In the genomic region with DNA sequence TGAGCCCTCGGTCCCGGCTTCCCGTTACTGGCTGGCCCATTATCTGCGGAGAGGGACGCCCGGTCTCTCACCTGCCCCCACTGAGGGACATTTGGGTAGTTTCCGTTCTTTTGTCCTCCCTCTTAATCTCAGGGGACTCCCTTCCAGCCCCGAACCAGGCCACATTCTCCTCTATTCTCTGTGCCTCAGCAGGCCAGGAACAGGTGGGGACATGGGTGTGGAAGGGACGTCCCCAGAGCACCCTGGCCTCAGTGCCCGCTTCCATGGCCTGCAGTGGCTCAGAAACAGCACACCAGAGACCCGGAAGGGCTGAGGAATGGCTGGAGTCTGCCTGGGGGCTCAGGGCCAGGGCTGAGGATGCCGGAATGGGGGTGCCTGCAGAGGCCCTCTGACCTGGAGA, we compare ENCODE assay signal across 19 cellular contexts. TPM values are rescaled to one million over a fixed set of nuclear protein-coding genes. Genes with fewer than 3 reads are reported as not detected.
A peak's percentile ranks its signal among the peaks of the same experiment; 100 is the strongest.
DNase-seq lines count a peak whose midpoint lies in the region; ATAC-seq, FAIRE-seq and TF ChIP-seq lines count a peak whose summit lies in the region.
"Had no signal": no experiment of that assay in that cellular context is flagged by ENCODE, and none has a peak within 500 bp of the region (broad histone marks: within the 10 kb centered on the region; RNA-seq: fewer than 3 reads in every experiment).

No MANE protein-coding gene starts in this region.

- H3K36me3 ChIP-seq in IMR-90 (ENCODE audit: control insufficient read depth, insufficient read depth, low read length) (no peaks in the 10 kb centered on the region), H1 (ENCODE audit: control insufficient read depth in 2 of 4, insufficient read depth in 4 of 4, low read length in 3 of 4) (no peaks in the 10 kb centered on the region), neuronal stem cell (replicated peaks in 1 of 2; ENCODE audit: control insufficient read depth in 2 of 2, insufficient read depth in 2 of 2, low read length in 2 of 2) (no peaks in the 10 kb centered on the region)
- H3K36me3 ChIP-seq: BE2C had no signal

- no CpG with 5 or more reads among the region's 12 CpGs for WGBS in IMR-90 (ENCODE audit: extremely low coverage in 2 of 2, insufficient read length in 1 of 2), 2 experiments
- WGBS in H1 (ENCODE audit: extremely low coverage in 1 of 2, insufficient coverage in 1 of 2, insufficient read length in 1 of 2, insufficient replicate concordance in 2 of 2, low coverage in 1 of 2, low lambda C conversion rate in 2 of 2, missing lambda C conversion rate in 1 of 2), 2 experiments, result 82% methylated on average over 11 of the region's 12 CpGs; no CpG with 5 or more reads in 1 of the 2 experiments
- no CpG with 5 or more reads among the region's 12 CpGs for WGBS in neuronal stem cell (ENCODE audit: extremely low coverage in 2 of 2, insufficient read length in 2 of 2, insufficient replicate concordance in 1 of 2), 2 donors

- no peak overlapping the region for H3K27ac ChIP-seq in IMR-90 (ENCODE audit: insufficient read depth, low read length)
- no peak overlapping the region for H3K27ac ChIP-seq in H1 (ENCODE audit: low read depth, low read length)
- H3K27ac ChIP-seq in neuronal stem cell (replicated peaks; ENCODE audit: low read length), result no peak overlapping the region
- no peak overlapping the region for H3K27ac ChIP-seq in substantia nigra (ENCODE audit: low read depth, low read length, poor library complexity, severe bottlenecking)
- H3K27ac ChIP-seq: A549 had no signal

- TF ChIP-seq POLR2A in IMR-90 (IDR thresholded peaks at IDR 0.05; ENCODE audit: low read depth, low read length), result no peak
- TF ChIP-seq POLR2A in H1 (IDR thresholded peaks at IDR 0.05; ENCODE audit: control extremely low read depth in 1 of 2, low read depth in 2 of 2, low read length in 2 of 2), result no peak

- no peaks in the 10 kb centered on the region for H4K20me1 ChIP-seq in IMR-90 (ENCODE audit: insufficient read depth, low read length)
- no peaks in the 10 kb centered on the region for H4K20me1 ChIP-seq in H1 (replicated peaks in 1 of 2; ENCODE audit: control insufficient read depth in 1 of 2, insufficient read depth in 2 of 2, low read length in 2 of 2)

- H2BK12ac ChIP-seq in H1 (ENCODE audit: low read depth, low read length) (0 out of 2 replicates have a peak overlapping the region, but pooled peaks have one; percentile 17), neuronal stem cell (ENCODE audit: low read length) (peak overlapping the region; percentile 77)

- in situ Hi-C loops in IMR-90 (cut with MboI; ENCODE audit: low sequenced_read_pairs), result no loop called here

- TF ChIP-seq CTCF in IMR-90 (conservative IDR thresholded peaks at IDR 0.05; ENCODE audit: low read depth, low read length) (no peak), H1 (IDR thresholded peaks at IDR 0.05; ENCODE audit: control extremely low read depth in 1 of 3, insufficient read depth in 1 of 3, low read depth in 1 of 3, low read length in 3 of 3) (no peak)

- H3K56ac ChIP-seq in IMR-90 (ENCODE audit: extremely low read depth, insufficient read depth, low read length) (no peak overlapping the region), H1 (replicated peaks; ENCODE audit: insufficient read length, low read depth, low read length) (no peak overlapping the region)

- no peaks in the 10 kb centered on the region for H3K9me1 ChIP-seq in IMR-90 (ENCODE audit: insufficient read depth, low read length)

- H2BK15ac ChIP-seq in IMR-90 (ENCODE audit: low read depth, low read length) (no peak overlapping the region), H1 (ENCODE audit: low read length) (no peak overlapping the region), neuronal stem cell (ENCODE audit: low read length) (no peak overlapping the region)

- no peak overlapping the region for H3K18ac ChIP-seq in IMR-90 (ENCODE audit: low read depth, low read length)
- no peak overlapping the region for H3K18ac ChIP-seq in H1 (ENCODE audit: extremely low read depth, low read length)
- H3K18ac ChIP-seq in neuronal stem cell (ENCODE audit: low read length), result peak overlapping the region; percentile 94

- peaks cover 12% of the 10 kb centered on the region; the same call in 1 of the 2 replicates for H3K27me3 ChIP-seq in IMR-90 (ENCODE audit: control insufficient read depth, insufficient read depth, low read length)
- H3K27me3 ChIP-seq in H1 (replicated peaks in 1 of 4; ENCODE audit: control insufficient read depth in 3 of 4, extremely low read depth in 1 of 4, insufficient read depth in 3 of 4, low read length in 3 of 4), result no peaks in the 10 kb centered on the region
- H3K27me3 ChIP-seq in neuronal stem cell (ENCODE audit: control insufficient read depth in 3 of 3, insufficient read depth in 3 of 3, low read depth in 1 of 3, low read length in 3 of 3), result peaks cover 0 to 4% (median 0%) of the 10 kb centered on the region in 3 experiments
- H3K27me3 ChIP-seq: BE2C had no signal

- DNase-seq in IMR-90, result no peak
- no peak for DNase-seq in H1 (ENCODE audit: low read depth in 1 of 2, low spot score in 2 of 2)
- DNase-seq in neuronal stem cell (ENCODE audit: low spot score), result no peak
- DNase-seq in substantia nigra (lab: John Stamatoyannopoulos, UW), result no peak
- no peak for DNase-seq in NOMO-1 treated with DMSO at 0.1 percent for 48 hours (lab: John Stamatoyannopoulos, UW; ENCODE audit: unreplicated experiment)
- DNase-seq: BE2C; Caco-2; CD8-positive, alpha-beta memory T cell; DND-41; GDM1; HCEC 1CT; HFFc6 had no signal

- H4K91ac ChIP-seq in IMR-90 (ENCODE audit: insufficient read depth, low read depth, low read length) (no peak overlapping the region), H1 (replicated peaks; ENCODE audit: insufficient read length, low read length) (no peak overlapping the region), neuronal stem cell (ENCODE audit: low read depth, low read length, poor library complexity) (no peak overlapping the region)

- intact Hi-C loops in IMR-90 (cut with micrococcal nuclease), result no loop called here

- CTCF ChIA-PET in IMR-90 (lab: Yijun Ruan, JAX) (no interaction called here), H1 (lab: Charles Lee; ENCODE audit: partially characterized antibody) (no interaction called here)

- H3K14ac ChIP-seq in IMR-90 (replicated peaks; ENCODE audit: low read depth, low read length) (no peak overlapping the region), H1 (ENCODE audit: insufficient read length) (no peak overlapping the region), neuronal stem cell (ENCODE audit: low read length) (no peak overlapping the region)

- no peak overlapping the region for H4K5ac ChIP-seq in IMR-90 (ENCODE audit: low read depth, low read length)
- H4K5ac ChIP-seq in H1 (ENCODE audit: insufficient read length, low read depth, low read length), result no peak overlapping the region

- H2AK5ac ChIP-seq in IMR-90 (ENCODE audit: low read depth, low read length) (no peak overlapping the region), H1 (ENCODE audit: low read depth, low read length) (no peak overlapping the region), neuronal stem cell (ENCODE audit: low read depth, low read length) (peak overlapping the region; percentile 25)

- no TSS peak for BruUV-seq in IMR-90 (replicated peaks; lab: Mats Ljungman, UMichigan)

- H3K9me3 ChIP-seq in IMR-90 (ENCODE audit: control insufficient read depth, insufficient read depth, low read length), result no peaks in the 10 kb centered on the region
- H3K9me3 ChIP-seq in H1 (ENCODE audit: insufficient read depth in 2 of 2, low read depth in 1 of 2, low read length in 1 of 2), result no peaks in the 10 kb centered on the region
- no peaks in the 10 kb centered on the region for H3K9me3 ChIP-seq in neuronal stem cell (replicated peaks in 1 of 2; ENCODE audit: control insufficient read depth in 2 of 2, insufficient read depth in 1 of 2, low read depth in 1 of 2, low read length in 2 of 2)
- H3K9me3 ChIP-seq: A549, BE2C, Caco-2 had no signal

- FAIRE-seq in H1 (lab: Jason Lieb, UNC), result no peak
- FAIRE-seq: A549, HTR-8/SVneo, K562 had no signal

- H3K4me2 ChIP-seq in IMR-90 (ENCODE audit: low read depth, low read length), result no peak overlapping the region
- H3K4me2 ChIP-seq in H1 (ENCODE audit: insufficient read depth in 1 of 2, low read depth in 2 of 2, low read length in 2 of 2), result no peak overlapping the region
- H3K4me2 ChIP-seq in neuronal stem cell (ENCODE audit: insufficient read depth, low read length, poor library complexity, severe bottlenecking), result no peak overlapping the region
- H3K4me2 ChIP-seq: A549 had no signal

- POLR2A ChIA-PET in IMR-90 (lab: Charles Lee; ENCODE audit: unreplicated experiment), result no interaction called here
- POLR2A ChIA-PET in H1 (lab: Charles Lee; ENCODE audit: partially characterized antibody), result no interaction called here

- no peaks in the 10 kb centered on the region; the same call in 1 of the 2 replicates for H3K23me2 ChIP-seq in H1 (ENCODE audit: low read depth, low read length)

- H4K8ac ChIP-seq in IMR-90 (ENCODE audit: low read depth in 2 of 2, low read length in 2 of 2) (no peak overlapping the region), H1 (ENCODE audit: extremely low read depth, insufficient read depth, low read length) (0 out of 2 replicates have a peak overlapping the region, but pooled peaks have one; percentile 2), neuronal stem cell (ENCODE audit: low read depth, low read length) (no peak overlapping the region)

- H2BK5ac ChIP-seq in IMR-90 (ENCODE audit: low read depth, low read length, poor library complexity, severe bottlenecking), result no peak overlapping the region
- H2BK5ac ChIP-seq in H1 (ENCODE audit: low read depth, low read length), result no peak overlapping the region
- H2BK5ac ChIP-seq in neuronal stem cell (ENCODE audit: low read length), result peak overlapping the region; percentile 82

- H3K4me1 ChIP-seq in IMR-90 (ENCODE audit: control insufficient read depth, insufficient read depth, low read length) (no peaks in the 10 kb centered on the region), H1 (replicated peaks in 1 of 4; ENCODE audit: control insufficient read depth in 3 of 4, insufficient read depth in 4 of 4, low read length in 3 of 4) (no peaks in the 10 kb centered on the region; a peak in 2 of 7 replicates), neuronal stem cell (ENCODE audit: control insufficient read depth in 2 of 2, insufficient read depth in 1 of 2, low read depth in 1 of 2, low read length in 2 of 2) (peaks cover 0 to 2% of the 10 kb centered on the region in 2 donors)
- H3K4me1 ChIP-seq: A549, BE2C, Caco-2 had no signal

- H3K9ac ChIP-seq in IMR-90 (ENCODE audit: low read depth, low read length) (no peak overlapping the region), H1 (replicated peaks in 1 of 4; ENCODE audit: extremely low read depth in 1 of 4, low read depth in 3 of 4, low read length in 3 of 4) (no peak overlapping the region), neuronal stem cell (ENCODE audit: low read depth, low read length, poor library complexity) (peak overlapping the region; percentile 60)

- H3K23ac ChIP-seq in IMR-90 (ENCODE audit: low read depth, low read length), result no peak overlapping the region
- H3K23ac ChIP-seq in H1 (ENCODE audit: insufficient read length), result no peak overlapping the region
- peak overlapping the region; percentile 73 for H3K23ac ChIP-seq in neuronal stem cell (ENCODE audit: low read depth, low read length, poor library complexity)

- H3K4ac ChIP-seq in IMR-90 (ENCODE audit: low read depth, low read length) (no peak overlapping the region), H1 (replicated peaks; ENCODE audit: insufficient read length, low read depth, low read length) (peak overlapping the region; percentile 38), neuronal stem cell (ENCODE audit: low read length) (peak overlapping the region; percentile 76)

- peak overlapping the region; percentile 5 for H2AK9ac ChIP-seq in IMR-90 (replicated peaks; ENCODE audit: low read depth, low read length, poor library complexity)

- H3K79me1 ChIP-seq in IMR-90 (ENCODE audit: low read depth in 1 of 2, low read length in 2 of 2) (no peaks in the 10 kb centered on the region), H1 (ENCODE audit: low read depth, low read length) (no peaks in the 10 kb centered on the region), neuronal stem cell (ENCODE audit: low read depth, low read length) (peaks cover 3% of the 10 kb centered on the region)

- no peak for TF ChIP-seq EP300 in H1 (IDR thresholded peaks at IDR 0.05; ENCODE audit: borderline replicate concordance in 1 of 2, low read depth in 2 of 2, low read length in 2 of 2)

- H2BK120ac ChIP-seq in IMR-90 (ENCODE audit: low read depth, low read length), result no peak overlapping the region
- no peak overlapping the region for H2BK120ac ChIP-seq in H1 (replicated peaks; ENCODE audit: low read depth, low read length)
- H2BK120ac ChIP-seq in neuronal stem cell (ENCODE audit: low read depth, low read length), result no peak overlapping the region

- dilution Hi-C loops in IMR-90 (cut with HindIII; ENCODE audit: low sequenced_read_pairs, unreplicated experiment), result no loop called here

- H2AFZ ChIP-seq in IMR-90 (replicated peaks; ENCODE audit: low read length, poor library complexity) (no peak overlapping the region), H1 (ENCODE audit: low read length) (no peak overlapping the region), neuronal stem cell (ENCODE audit: low read length) (peak overlapping the region; percentile 52)

- H2BK20ac ChIP-seq in IMR-90 (ENCODE audit: low read depth, low read length) (no peak overlapping the region), H1 (ENCODE audit: low read length) (no peak overlapping the region)

- no peak overlapping the region for H3K4me3 ChIP-seq in IMR-90 (ENCODE audit: insufficient read depth, low read depth, low read length)
- H3K4me3 ChIP-seq in H1 (ENCODE audit: extremely low read depth in 1 of 4, insufficient read depth in 2 of 4, low read depth in 3 of 4, low read length in 4 of 4), result no peak overlapping the region
- H3K4me3 ChIP-seq in neuronal stem cell (ENCODE audit: low read length in 2 of 2), result no peak overlapping the region
- H3K4me3 ChIP-seq: A549, K562 had no signal

- no peaks in the 10 kb centered on the region for H3K79me2 ChIP-seq in H1 (ENCODE audit: control insufficient read depth in 1 of 2, insufficient read depth in 2 of 2, low read length in 2 of 2)

- ATAC-seq in IMR-90 (ENCODE audit: low read depth) (no peak), GM19324 (IDR thresholded peaks at IDR 0.05; ENCODE audit: low FRiP score, unreplicated experiment) (no peak), GM18868 (IDR thresholded peaks at IDR 0.05; ENCODE audit: unreplicated experiment) (no peak)
- ATAC-seq: A549, K562 had no signal

- TF ChIP-seq RAD21 in IMR-90 (IDR thresholded peaks at IDR 0.05; ENCODE audit: low read length) (no peak), H1 (IDR thresholded peaks at IDR 0.05 in 1 of 2, conservative IDR thresholded peaks at IDR 0.05 in 1 of 2; ENCODE audit: low read depth in 2 of 2, low read length in 2 of 2) (no peak)

RNA-seq across cellular contexts. Expression of a gene that starts 9.9 kb away (rescaled TPM):
- not detected in 2 replicates for total RNA-seq in IMR-90 (2012; rRNA removed)
- polyA plus RNA-seq in IMR-90 (2012; rRNA removed), result not detected in 2 replicates
- polyA plus RNA-seq in IMR-90 (2012; cell fraction: cytosol; rRNA removed), result not detected in 2 replicates
- not detected in 2 replicates for polyA plus RNA-seq in IMR-90 (2012; cell fraction: nucleus; rRNA removed; ENCODE audit: low replicate concordance)
- not detected in 2 replicates for total RNA-seq in H1 (2021; fragmentation: NEBNext Ultra II Directional; extraction: Animal tissue kit (Norgen Biotek cat#: 25700))
- 0.06 and 0.30 TPM in 2 replicates for polyA plus RNA-seq in H1 (2011; rRNA removed)
- polyA plus RNA-seq in H1 (2011; cell fraction: cytosol; rRNA removed), result 0.05 TPM
- polyA plus RNA-seq in H1 (2011; cell fraction: nucleus; rRNA removed), result 0.13 TPM
- polyA plus RNA-seq in H1 (2012, experiment 1 of 2), result not detected in 4 replicates
- not detected for polyA plus RNA-seq in H1 (2012, experiment 2 of 2)
- polyA plus RNA-seq in H1 (2013, experiment 1 of 2), result 0.12 TPM
- polyA plus RNA-seq in H1 (2013, experiment 2 of 2), result 0.09 TPM
- polyA minus RNA-seq in H1 (2011; rRNA and poly(A)+ RNA removed), result 0.28 TPM in 1 of 2 replicates, not detected in the other
- polyA minus RNA-seq in H1 (2011; cell fraction: cytosol; rRNA and poly(A)+ RNA removed), result not detected
- not detected for polyA minus RNA-seq in H1 (2011; cell fraction: nucleus; rRNA and poly(A)+ RNA removed)
- polyA plus RNA-seq in neuronal stem cell (2013, experiment 1 of 2), result 0.04 TPM
- not detected for polyA plus RNA-seq in neuronal stem cell (2013, experiment 2 of 2)
- total RNA-seq: CD8-positive, alpha-beta memory T cell; H4; HFFc6; K562 had no signal
- polyA plus RNA-seq: A549; AG04450; CD8-positive, alpha-beta memory T cell had no signal

RNA-seq across cellular contexts. Expression of a gene that starts 14.1 kb away (rescaled TPM):
- not detected in 2 replicates for total RNA-seq in IMR-90 (2012; rRNA removed)
- polyA plus RNA-seq in IMR-90 (2012; rRNA removed), result 0.03 and 0.05 TPM in 2 replicates
- polyA plus RNA-seq in IMR-90 (2012; cell fraction: cytosol; rRNA removed), result not detected in 2 replicates
- polyA plus RNA-seq in IMR-90 (2012; cell fraction: nucleus; rRNA removed; ENCODE audit: low replicate concordance), result 0.54 and 0.91 TPM in 2 replicates
- 0.10 TPM in 1 of 2 replicates, not detected in the other for total RNA-seq in H1 (2021; fragmentation: NEBNext Ultra II Directional; extraction: Animal tissue kit (Norgen Biotek cat#: 25700))
- polyA plus RNA-seq in H1 (2011; rRNA removed), result 0.09 and 0.20 TPM in 2 replicates
- 0.10 TPM for polyA plus RNA-seq in H1 (2011; cell fraction: cytosol; rRNA removed)
- 1.0 TPM for polyA plus RNA-seq in H1 (2011; cell fraction: nucleus; rRNA removed)
- polyA plus RNA-seq in H1 (2012, experiment 1 of 2), result 0.16 to 0.23 TPM (median 0.20 TPM) in 3 of 4 replicates, not detected in the other
- polyA plus RNA-seq in H1 (2012, experiment 2 of 2), result 0.09 TPM
- 0.02 TPM for polyA plus RNA-seq in H1 (2013, experiment 1 of 2)
- not detected for polyA plus RNA-seq in H1 (2013, experiment 2 of 2)
- polyA minus RNA-seq in H1 (2011; rRNA and poly(A)+ RNA removed), result 0.06 and 0.10 TPM in 2 replicates
- polyA minus RNA-seq in H1 (2011; cell fraction: cytosol; rRNA and poly(A)+ RNA removed), result not detected
- 0.30 TPM for polyA minus RNA-seq in H1 (2011; cell fraction: nucleus; rRNA and poly(A)+ RNA removed)
- polyA plus RNA-seq in neuronal stem cell (2013, experiment 1 of 2), result not detected
- polyA plus RNA-seq in neuronal stem cell (2013, experiment 2 of 2), result not detected
- total RNA-seq: Caco-2; CD8-positive, alpha-beta memory T cell; H4; K562 had no signal
- polyA plus RNA-seq: A549, AG04450 had no signal

RNA-seq across cellular contexts. Expression of a gene that starts 28.3 kb away (rescaled TPM):
- 100 and 103 TPM in 2 replicates for total RNA-seq in IMR-90 (2012; rRNA removed)
- polyA plus RNA-seq in IMR-90 (2012; rRNA removed), result 126 and 131 TPM in 2 replicates
- 121 and 205 TPM in 2 replicates for polyA plus RNA-seq in IMR-90 (2012; cell fraction: cytosol; rRNA removed)
- 315 and 685 TPM in 2 replicates for polyA plus RNA-seq in IMR-90 (2012; cell fraction: nucleus; rRNA removed; ENCODE audit: low replicate concordance)
- total RNA-seq in H1 (2021; fragmentation: NEBNext Ultra II Directional; extraction: Animal tissue kit (Norgen Biotek cat#: 25700)), result 76.7 and 82.3 TPM in 2 replicates
- polyA plus RNA-seq in H1 (2011; rRNA removed), result 80.2 and 106 TPM in 2 replicates
- polyA plus RNA-seq in H1 (2011; cell fraction: cytosol; rRNA removed), result 87.2 TPM
- 210 TPM for polyA plus RNA-seq in H1 (2011; cell fraction: nucleus; rRNA removed)
- 40.8 to 95.9 TPM (median 88.0 TPM) in 4 replicates for polyA plus RNA-seq in H1 (2012, experiment 1 of 2)
- polyA plus RNA-seq in H1 (2012, experiment 2 of 2), result 60.1 TPM
- 42.3 TPM for polyA plus RNA-seq in H1 (2013, experiment 1 of 2)
- 40.2 TPM for polyA plus RNA-seq in H1 (2013, experiment 2 of 2)
- 32.1 and 43.0 TPM in 2 replicates for polyA minus RNA-seq in H1 (2011; rRNA and poly(A)+ RNA removed)
- 45.9 TPM for polyA minus RNA-seq in H1 (2011; cell fraction: cytosol; rRNA and poly(A)+ RNA removed)
- polyA minus RNA-seq in H1 (2011; cell fraction: nucleus; rRNA and poly(A)+ RNA removed), result 49.0 TPM
- polyA plus RNA-seq in neuronal stem cell (2013, experiment 1 of 2), result 37.4 TPM
- 35.9 TPM for polyA plus RNA-seq in neuronal stem cell (2013, experiment 2 of 2)

RNA-seq across cellular contexts. Expression of a gene that starts 30.8 kb away (rescaled TPM):
- total RNA-seq in IMR-90 (2012; rRNA removed), result under 0.01 TPM in 2 replicates
- polyA plus RNA-seq in IMR-90 (2012; rRNA removed), result 0.09 and 0.17 TPM in 2 replicates
- polyA plus RNA-seq in IMR-90 (2012; cell fraction: cytosol; rRNA removed), result 0.02 TPM in 1 of 2 replicates, not detected in the other
- 0.06 and 0.10 TPM in 2 replicates for polyA plus RNA-seq in IMR-90 (2012; cell fraction: nucleus; rRNA removed; ENCODE audit: low replicate concordance)
- 5.5 and 6.7 TPM in 2 replicates for total RNA-seq in H1 (2021; fragmentation: NEBNext Ultra II Directional; extraction: Animal tissue kit (Norgen Biotek cat#: 25700))
- 2.3 and 3.1 TPM in 2 replicates for polyA plus RNA-seq in H1 (2011; rRNA removed)
- 1.8 TPM for polyA plus RNA-seq in H1 (2011; cell fraction: cytosol; rRNA removed)
- polyA plus RNA-seq in H1 (2011; cell fraction: nucleus; rRNA removed), result 6.0 TPM
- 3.7 to 5.6 TPM (median 4.5 TPM) in 4 replicates for polyA plus RNA-seq in H1 (2012, experiment 1 of 2)
- polyA plus RNA-seq in H1 (2012, experiment 2 of 2), result 4.1 TPM
- polyA plus RNA-seq in H1 (2013, experiment 1 of 2), result 4.3 TPM
- polyA plus RNA-seq in H1 (2013, experiment 2 of 2), result 4.6 TPM
- 4.8 and 7.4 TPM in 2 replicates for polyA minus RNA-seq in H1 (2011; rRNA and poly(A)+ RNA removed)
- polyA minus RNA-seq in H1 (2011; cell fraction: cytosol; rRNA and poly(A)+ RNA removed), result 2.3 TPM
- polyA minus RNA-seq in H1 (2011; cell fraction: nucleus; rRNA and poly(A)+ RNA removed), result 3.5 TPM
- polyA plus RNA-seq in neuronal stem cell (2013, experiment 1 of 2), result 0.49 TPM
- polyA plus RNA-seq in neuronal stem cell (2013, experiment 2 of 2), result 0.43 TPM
- polyA plus RNA-seq: AG04450 had no signal
